1 cellular context compared by ENCODE assay signal in the genomic region with DNA sequence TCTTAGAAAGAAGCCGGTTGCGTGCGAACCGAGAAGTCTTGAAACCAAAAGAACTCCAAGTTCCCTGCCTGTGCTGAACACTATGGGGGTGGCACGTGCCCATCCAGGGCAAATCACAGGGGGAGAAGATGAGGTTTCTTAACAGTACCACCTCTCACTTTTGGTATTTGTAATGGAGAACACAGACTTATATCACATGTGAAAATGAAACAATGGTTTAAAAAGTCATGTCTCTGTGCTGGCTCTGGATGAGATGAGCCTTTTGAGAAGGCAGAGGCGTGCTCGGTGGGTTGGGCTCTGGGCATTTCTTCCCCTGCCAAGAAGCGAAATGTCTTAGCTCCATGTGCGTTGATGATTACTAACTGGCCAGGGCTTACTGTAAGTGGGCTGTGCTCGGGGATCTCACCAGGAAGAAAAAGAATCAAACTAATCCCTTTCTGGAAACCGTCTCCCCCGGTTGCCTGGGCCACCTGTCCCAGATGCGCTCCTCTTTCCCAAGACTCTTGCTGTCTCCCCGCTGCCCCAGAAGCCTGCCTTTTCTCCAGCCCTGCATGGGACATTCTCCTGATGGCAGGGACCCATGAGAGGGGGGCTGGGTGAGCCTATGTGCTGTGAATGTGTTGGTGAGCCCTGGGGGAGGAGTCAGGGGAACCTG.
A peak's percentile ranks its signal among the peaks of the same experiment; 100 is the strongest.
TF ChIP-seq lines count a peak whose summit lies in the region.

No MANE protein-coding gene starts in this region.

TF ChIP-seq in GM12878, 131 proteins besides CTCF, POLR2A, EP300 and RAD21 (continued from another document and continues in another):
- TF ChIP-seq, protein P1, sequence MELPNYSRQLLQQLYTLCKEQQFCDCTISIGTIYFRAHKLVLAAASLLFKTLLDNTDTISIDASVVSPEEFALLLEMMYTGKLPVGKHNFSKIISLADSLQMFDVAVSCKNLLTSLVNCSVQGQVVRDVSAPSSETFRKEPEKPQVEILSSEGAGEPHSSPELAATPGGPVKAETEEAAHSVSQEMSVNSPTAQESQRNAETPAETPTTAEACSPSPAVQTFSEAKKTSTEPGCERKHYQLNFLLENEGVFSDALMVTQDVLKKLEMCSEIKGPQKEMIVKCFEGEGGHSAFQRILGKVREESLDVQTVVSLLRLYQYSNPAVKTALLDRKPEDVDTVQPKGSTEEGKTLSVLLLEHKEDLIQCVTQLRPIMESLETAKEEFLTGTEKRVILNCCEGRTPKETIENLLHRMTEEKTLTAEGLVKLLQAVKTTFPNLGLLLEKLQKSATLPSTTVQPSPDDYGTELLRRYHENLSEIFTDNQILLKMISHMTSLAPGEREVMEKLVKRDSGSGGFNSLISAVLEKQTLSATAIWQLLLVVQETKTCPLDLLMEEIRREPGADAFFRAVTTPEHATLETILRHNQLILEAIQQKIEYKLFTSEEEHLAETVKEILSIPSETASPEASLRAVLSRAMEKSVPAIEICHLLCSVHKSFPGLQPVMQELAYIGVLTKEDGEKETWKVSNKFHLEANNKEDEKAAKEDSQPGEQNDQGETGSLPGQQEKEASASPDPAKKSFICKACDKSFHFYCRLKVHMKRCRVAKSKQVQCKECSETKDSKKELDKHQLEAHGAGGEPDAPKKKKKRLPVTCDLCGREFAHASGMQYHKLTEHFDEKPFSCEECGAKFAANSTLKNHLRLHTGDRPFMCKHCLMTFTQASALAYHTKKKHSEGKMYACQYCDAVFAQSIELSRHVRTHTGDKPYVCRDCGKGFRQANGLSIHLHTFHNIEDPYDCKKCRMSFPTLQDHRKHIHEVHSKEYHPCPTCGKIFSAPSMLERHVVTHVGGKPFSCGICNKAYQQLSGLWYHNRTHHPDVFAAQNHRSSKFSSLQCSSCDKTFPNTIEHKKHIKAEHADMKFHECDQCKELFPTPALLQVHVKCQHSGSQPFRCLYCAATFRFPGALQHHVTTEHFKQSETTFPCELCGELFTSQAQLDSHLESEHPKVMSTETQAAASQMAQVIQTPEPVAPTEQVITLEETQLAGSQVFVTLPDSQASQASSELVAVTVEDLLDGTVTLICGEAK (IDR thresholded peaks at IDR 0.05; ENCODE audit: borderline replicate concordance), result no peak
- TF ChIP-seq, protein P2, sequence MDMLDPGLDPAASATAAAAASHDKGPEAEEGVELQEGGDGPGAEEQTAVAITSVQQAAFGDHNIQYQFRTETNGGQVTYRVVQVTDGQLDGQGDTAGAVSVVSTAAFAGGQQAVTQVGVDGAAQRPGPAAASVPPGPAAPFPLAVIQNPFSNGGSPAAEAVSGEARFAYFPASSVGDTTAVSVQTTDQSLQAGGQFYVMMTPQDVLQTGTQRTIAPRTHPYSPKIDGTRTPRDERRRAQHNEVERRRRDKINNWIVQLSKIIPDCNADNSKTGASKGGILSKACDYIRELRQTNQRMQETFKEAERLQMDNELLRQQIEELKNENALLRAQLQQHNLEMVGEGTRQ (IDR thresholded peaks at IDR 0.05; ENCODE audit: borderline replicate concordance, low read depth, low read length), result peak; percentile 73
- TF ChIP-seq SMAD1 (IDR thresholded peaks at IDR 0.05; ENCODE audit: low read depth, partially characterized antibody) (no peak), NFXL1 (IDR thresholded peaks at IDR 0.05; ENCODE audit: borderline replicate concordance) (no peak), TCF12 (IDR thresholded peaks at IDR 0.05; ENCODE audit: low read depth, low read length) (no peak), STAT1 (conservative IDR thresholded peaks at IDR 0.05) (no peak), KAT2A (conservative IDR thresholded peaks at IDR 0.05; ENCODE audit: control insufficient read depth, low read depth, low read length) (no peak), IKZF1 (conservative IDR thresholded peaks at IDR 0.05) (peak; percentile 83), TAF1 (IDR thresholded peaks at IDR 0.05; ENCODE audit: borderline replicate concordance, low read depth, low read length) (no peak), ZNF24 (IDR thresholded peaks at IDR 0.05) (0 out of 2 replicates have a peak, but pooled peaks have one; percentile 29), SUPT20H (IDR thresholded peaks at IDR 0.05; ENCODE audit: borderline replicate concordance, control insufficient read depth, low read depth, low read length) (no peak), ZNF217 (IDR thresholded peaks at IDR 0.05) (no peak), PML (IDR thresholded peaks at IDR 0.05; ENCODE audit: low read length) (no peak), PAX8 (IDR thresholded peaks at IDR 0.05) (no peak), MEF2A (IDR thresholded peaks at IDR 0.05; ENCODE audit: insufficient read depth, low read depth, low read length) (0 out of 2 replicates have a peak, but pooled peaks have one; percentile 24), CBFB (IDR thresholded peaks at IDR 0.05; ENCODE audit: low read depth) (0 out of 2 replicates have a peak, but pooled peaks have one; percentile 66), BCL11A (IDR thresholded peaks at IDR 0.05; ENCODE audit: low read depth, low read length) (peak; percentile 36; the same call in 1 of the 2 replicates), RELA (IDR thresholded peaks at IDR 0.05; ENCODE audit: borderline replicate concordance, partially characterized antibody) (no peak), ASH2L (IDR thresholded peaks at IDR 0.05; ENCODE audit: borderline replicate concordance, low read depth) (no peak), MEF2B (IDR thresholded peaks at IDR 0.05; ENCODE audit: partially characterized antibody, poor library complexity, severe bottlenecking) (no peak), RCOR1 (conservative IDR thresholded peaks at IDR 0.05; ENCODE audit: low read depth, low read length) (no peak), CREB1 (IDR thresholded peaks at IDR 0.05; ENCODE audit: low read depth) (no peak), SMAD5 (IDR thresholded peaks at IDR 0.05; ENCODE audit: low read depth) (no peak), ZNF384 (IDR thresholded peaks at IDR 0.05; ENCODE audit: borderline replicate concordance, low read depth, low read length) (no peak), HDAC6 (IDR thresholded peaks at IDR 0.05; ENCODE audit: unreplicated experiment) (no peak), IKZF2 (IDR thresholded peaks at IDR 0.05) (peak; percentile 85 to 90), NFYA (IDR thresholded peaks at IDR 0.05; ENCODE audit: borderline replicate concordance, low read depth, low read length) (no peak), RAD51 (IDR thresholded peaks at IDR 0.05) (peak; percentile 95), ZNF274 (IDR thresholded peaks at IDR 0.05; ENCODE audit: insufficient read depth, insufficient read length) (no peak), HDAC2 (IDR thresholded peaks at IDR 0.05) (no peak), SUZ12 (IDR thresholded peaks at IDR 0.05; ENCODE audit: unreplicated experiment) (no peak)
- TF ChIP-seq, protein P3, sequence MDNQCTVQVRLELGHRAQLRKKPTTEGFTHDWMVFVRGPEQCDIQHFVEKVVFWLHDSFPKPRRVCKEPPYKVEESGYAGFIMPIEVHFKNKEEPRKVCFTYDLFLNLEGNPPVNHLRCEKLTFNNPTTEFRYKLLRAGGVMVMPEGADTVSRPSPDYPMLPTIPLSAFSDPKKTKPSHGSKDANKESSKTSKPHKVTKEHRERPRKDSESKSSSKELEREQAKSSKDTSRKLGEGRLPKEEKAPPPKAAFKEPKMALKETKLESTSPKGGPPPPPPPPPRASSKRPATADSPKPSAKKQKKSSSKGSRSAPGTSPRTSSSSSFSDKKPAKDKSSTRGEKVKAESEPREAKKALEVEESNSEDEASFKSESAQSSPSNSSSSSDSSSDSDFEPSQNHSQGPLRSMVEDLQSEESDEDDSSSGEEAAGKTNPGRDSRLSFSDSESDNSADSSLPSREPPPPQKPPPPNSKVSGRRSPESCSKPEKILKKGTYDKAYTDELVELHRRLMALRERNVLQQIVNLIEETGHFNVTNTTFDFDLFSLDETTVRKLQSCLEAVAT (IDR thresholded peaks at IDR 0.05), result no peak
- TF ChIP-seq, protein P4, sequence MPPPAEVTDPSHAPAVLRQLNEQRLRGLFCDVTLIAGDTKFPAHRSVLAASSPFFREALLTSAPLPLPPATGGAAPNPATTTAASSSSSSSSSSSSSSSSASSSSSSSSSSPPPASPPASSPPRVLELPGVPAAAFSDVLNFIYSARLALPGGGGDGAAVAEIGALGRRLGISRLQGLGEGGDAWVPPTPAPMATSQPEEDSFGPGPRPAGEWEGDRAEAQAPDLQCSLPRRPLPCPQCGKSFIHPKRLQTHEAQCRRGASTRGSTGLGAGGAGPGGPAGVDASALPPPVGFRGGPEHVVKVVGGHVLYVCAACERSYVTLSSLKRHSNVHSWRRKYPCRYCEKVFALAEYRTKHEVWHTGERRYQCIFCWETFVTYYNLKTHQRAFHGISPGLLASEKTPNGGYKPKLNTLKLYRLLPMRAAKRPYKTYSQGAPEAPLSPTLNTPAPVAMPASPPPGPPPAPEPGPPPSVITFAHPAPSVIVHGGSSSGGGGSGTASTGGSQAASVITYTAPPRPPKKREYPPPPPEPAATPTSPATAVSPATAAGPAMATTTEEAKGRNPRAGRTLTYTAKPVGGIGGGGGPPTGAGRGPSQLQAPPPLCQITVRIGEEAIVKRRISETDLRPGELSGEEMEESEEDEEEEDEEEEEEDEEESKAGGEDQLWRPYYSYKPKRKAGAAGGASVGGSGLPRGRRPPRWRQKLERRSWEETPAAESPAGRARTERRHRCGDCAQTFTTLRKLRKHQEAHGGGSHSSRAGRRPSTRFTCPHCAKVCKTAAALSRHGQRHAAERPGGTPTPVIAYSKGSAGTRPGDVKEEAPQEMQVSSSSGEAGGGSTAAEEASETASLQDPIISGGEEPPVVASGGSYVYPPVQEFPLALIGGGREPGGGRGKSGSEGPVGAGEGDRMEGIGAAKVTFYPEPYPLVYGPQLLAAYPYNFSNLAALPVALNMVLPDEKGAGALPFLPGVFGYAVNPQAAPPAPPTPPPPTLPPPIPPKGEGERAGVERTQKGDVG (CRISPR knock-in tag; IDR thresholded peaks at IDR 0.05), result no peak
- TF ChIP-seq, protein P5, sequence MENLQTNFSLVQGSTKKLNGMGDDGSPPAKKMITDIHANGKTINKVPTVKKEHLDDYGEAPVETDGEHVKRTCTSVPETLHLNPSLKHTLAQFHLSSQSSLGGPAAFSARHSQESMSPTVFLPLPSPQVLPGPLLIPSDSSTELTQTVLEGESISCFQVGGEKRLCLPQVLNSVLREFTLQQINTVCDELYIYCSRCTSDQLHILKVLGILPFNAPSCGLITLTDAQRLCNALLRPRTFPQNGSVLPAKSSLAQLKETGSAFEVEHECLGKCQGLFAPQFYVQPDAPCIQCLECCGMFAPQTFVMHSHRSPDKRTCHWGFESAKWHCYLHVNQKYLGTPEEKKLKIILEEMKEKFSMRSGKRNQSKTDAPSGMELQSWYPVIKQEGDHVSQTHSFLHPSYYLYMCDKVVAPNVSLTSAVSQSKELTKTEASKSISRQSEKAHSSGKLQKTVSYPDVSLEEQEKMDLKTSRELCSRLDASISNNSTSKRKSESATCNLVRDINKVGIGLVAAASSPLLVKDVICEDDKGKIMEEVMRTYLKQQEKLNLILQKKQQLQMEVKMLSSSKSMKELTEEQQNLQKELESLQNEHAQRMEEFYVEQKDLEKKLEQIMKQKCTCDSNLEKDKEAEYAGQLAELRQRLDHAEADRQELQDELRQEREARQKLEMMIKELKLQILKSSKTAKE (IDR thresholded peaks at IDR 0.05; ENCODE audit: low read depth, poor library complexity, severe bottlenecking), result no peak
- TF ChIP-seq, protein P6, sequence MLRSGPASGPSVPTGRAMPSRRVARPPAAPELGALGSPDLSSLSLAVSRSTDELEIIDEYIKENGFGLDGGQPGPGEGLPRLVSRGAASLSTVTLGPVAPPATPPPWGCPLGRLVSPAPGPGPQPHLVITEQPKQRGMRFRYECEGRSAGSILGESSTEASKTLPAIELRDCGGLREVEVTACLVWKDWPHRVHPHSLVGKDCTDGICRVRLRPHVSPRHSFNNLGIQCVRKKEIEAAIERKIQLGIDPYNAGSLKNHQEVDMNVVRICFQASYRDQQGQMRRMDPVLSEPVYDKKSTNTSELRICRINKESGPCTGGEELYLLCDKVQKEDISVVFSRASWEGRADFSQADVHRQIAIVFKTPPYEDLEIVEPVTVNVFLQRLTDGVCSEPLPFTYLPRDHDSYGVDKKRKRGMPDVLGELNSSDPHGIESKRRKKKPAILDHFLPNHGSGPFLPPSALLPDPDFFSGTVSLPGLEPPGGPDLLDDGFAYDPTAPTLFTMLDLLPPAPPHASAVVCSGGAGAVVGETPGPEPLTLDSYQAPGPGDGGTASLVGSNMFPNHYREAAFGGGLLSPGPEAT (IDR thresholded peaks at IDR 0.05; ENCODE audit: low read depth), result peak; percentile 57; the same call in 1 of the 2 replicates
- TF ChIP-seq, protein P7, sequence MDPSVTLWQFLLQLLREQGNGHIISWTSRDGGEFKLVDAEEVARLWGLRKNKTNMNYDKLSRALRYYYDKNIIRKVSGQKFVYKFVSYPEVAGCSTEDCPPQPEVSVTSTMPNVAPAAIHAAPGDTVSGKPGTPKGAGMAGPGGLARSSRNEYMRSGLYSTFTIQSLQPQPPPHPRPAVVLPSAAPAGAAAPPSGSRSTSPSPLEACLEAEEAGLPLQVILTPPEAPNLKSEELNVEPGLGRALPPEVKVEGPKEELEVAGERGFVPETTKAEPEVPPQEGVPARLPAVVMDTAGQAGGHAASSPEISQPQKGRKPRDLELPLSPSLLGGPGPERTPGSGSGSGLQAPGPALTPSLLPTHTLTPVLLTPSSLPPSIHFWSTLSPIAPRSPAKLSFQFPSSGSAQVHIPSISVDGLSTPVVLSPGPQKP (IDR thresholded peaks at IDR 0.05; ENCODE audit: low read depth, low read length), result no peak
- TF ChIP-seq, protein P8, sequence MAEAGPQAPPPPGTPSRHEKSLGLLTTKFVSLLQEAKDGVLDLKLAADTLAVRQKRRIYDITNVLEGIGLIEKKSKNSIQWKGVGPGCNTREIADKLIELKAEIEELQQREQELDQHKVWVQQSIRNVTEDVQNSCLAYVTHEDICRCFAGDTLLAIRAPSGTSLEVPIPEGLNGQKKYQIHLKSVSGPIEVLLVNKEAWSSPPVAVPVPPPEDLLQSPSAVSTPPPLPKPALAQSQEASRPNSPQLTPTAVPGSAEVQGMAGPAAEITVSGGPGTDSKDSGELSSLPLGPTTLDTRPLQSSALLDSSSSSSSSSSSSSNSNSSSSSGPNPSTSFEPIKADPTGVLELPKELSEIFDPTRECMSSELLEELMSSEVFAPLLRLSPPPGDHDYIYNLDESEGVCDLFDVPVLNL (IDR thresholded peaks at IDR 0.05; ENCODE audit: low read depth, low read length), result no peak
- TF ChIP-seq, protein P9, sequence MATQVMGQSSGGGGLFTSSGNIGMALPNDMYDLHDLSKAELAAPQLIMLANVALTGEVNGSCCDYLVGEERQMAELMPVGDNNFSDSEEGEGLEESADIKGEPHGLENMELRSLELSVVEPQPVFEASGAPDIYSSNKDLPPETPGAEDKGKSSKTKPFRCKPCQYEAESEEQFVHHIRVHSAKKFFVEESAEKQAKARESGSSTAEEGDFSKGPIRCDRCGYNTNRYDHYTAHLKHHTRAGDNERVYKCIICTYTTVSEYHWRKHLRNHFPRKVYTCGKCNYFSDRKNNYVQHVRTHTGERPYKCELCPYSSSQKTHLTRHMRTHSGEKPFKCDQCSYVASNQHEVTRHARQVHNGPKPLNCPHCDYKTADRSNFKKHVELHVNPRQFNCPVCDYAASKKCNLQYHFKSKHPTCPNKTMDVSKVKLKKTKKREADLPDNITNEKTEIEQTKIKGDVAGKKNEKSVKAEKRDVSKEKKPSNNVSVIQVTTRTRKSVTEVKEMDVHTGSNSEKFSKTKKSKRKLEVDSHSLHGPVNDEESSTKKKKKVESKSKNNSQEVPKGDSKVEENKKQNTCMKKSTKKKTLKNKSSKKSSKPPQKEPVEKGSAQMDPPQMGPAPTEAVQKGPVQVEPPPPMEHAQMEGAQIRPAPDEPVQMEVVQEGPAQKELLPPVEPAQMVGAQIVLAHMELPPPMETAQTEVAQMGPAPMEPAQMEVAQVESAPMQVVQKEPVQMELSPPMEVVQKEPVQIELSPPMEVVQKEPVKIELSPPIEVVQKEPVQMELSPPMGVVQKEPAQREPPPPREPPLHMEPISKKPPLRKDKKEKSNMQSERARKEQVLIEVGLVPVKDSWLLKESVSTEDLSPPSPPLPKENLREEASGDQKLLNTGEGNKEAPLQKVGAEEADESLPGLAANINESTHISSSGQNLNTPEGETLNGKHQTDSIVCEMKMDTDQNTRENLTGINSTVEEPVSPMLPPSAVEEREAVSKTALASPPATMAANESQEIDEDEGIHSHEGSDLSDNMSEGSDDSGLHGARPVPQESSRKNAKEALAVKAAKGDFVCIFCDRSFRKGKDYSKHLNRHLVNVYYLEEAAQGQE (IDR thresholded peaks at IDR 0.05; ENCODE audit: low read depth, low read length), result no peak
